Comparison of ENCODE assay signal across 1 cellular context in the genomic region with DNA sequence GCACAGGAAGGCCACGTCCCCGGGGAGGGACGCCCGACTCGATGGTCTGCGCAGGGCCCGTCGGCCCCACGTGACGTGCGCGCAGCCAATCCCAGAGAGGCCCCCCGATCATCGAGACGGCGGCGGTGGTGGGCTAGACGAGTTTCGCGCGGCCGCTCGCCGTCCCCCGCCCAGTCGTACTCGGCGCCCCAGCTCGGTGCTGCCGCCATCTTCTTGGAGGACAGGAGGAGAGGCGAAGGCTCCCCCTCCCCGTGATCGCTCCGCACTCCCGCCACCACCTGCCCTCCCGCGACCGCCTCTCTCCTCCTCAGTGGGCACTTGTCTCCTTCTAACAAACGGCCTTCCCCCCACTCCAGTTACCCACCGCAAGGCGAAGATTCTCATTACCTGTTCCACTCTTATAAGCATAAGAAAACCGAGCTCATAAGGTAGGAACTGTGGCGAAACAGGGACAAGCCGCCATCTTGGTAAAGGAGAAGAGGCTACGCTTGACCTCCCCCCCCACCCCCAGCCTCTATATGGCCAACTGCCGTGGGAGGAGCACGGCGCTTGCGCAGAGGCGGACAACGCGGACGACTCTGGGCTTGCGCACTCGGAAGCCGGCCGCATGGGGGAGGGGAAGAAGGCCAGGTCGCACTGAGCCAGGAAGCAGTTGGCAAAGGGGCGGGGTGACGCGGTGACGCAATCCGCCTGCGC.
A peak's percentile ranks its signal among the peaks of the same experiment; 100 is the strongest.
TF ChIP-seq lines count a peak whose summit lies in the region.

A gene with protein sequence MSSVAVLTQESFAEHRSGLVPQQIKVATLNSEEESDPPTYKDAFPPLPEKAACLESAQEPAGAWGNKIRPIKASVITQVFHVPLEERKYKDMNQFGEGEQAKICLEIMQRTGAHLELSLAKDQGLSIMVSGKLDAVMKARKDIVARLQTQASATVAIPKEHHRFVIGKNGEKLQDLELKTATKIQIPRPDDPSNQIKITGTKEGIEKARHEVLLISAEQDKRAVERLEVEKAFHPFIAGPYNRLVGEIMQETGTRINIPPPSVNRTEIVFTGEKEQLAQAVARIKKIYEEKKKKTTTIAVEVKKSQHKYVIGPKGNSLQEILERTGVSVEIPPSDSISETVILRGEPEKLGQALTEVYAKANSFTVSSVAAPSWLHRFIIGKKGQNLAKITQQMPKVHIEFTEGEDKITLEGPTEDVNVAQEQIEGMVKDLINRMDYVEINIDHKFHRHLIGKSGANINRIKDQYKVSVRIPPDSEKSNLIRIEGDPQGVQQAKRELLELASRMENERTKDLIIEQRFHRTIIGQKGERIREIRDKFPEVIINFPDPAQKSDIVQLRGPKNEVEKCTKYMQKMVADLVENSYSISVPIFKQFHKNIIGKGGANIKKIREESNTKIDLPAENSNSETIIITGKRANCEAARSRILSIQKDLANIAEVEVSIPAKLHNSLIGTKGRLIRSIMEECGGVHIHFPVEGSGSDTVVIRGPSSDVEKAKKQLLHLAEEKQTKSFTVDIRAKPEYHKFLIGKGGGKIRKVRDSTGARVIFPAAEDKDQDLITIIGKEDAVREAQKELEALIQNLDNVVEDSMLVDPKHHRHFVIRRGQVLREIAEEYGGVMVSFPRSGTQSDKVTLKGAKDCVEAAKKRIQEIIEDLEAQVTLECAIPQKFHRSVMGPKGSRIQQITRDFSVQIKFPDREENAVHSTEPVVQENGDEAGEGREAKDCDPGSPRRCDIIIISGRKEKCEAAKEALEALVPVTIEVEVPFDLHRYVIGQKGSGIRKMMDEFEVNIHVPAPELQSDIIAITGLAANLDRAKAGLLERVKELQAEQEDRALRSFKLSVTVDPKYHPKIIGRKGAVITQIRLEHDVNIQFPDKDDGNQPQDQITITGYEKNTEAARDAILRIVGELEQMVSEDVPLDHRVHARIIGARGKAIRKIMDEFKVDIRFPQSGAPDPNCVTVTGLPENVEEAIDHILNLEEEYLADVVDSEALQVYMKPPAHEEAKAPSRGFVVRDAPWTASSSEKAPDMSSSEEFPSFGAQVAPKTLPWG (N-terminal part only) (minus strand): TSS at position 490 of the 696 bp plus-strand sequence. CDS start 48,803 bp downstream, outside the sequence.

TF ChIP-seq in HepG2, 621 proteins besides CTCF, POLR2A, EP300 and RAD21 (continued from another document and continues in another):
- TF ChIP-seq, protein P1, sequence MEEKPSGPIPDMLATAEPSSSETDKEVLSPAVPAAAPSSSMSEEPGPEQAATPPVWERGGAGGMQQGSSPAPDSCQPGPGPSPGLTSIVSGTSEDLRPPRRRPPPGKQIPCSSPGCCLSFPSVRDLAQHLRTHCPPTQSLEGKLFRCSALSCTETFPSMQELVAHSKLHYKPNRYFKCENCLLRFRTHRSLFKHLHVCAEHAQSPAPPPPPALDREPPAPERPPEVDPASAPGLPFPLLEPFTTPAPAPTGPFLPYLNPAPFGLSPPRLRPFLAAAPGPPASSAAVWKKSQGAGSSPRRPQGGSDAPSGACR (CRISPR knock-in tag; IDR thresholded peaks at IDR 0.05) = peak; percentile 42; the same call in 1 of the 2 replicates
- TF ChIP-seq ZBTB42 (CRISPR knock-in tag; IDR thresholded peaks at IDR 0.05) = 0 out of 2 replicates have a peak, but pooled peaks have one; percentile 53
- TF ChIP-seq ZNF230 (CRISPR knock-in tag; IDR thresholded peaks at IDR 0.05) = peak; percentile 99
- TF ChIP-seq YEATS4 (CRISPR knock-in tag; IDR thresholded peaks at IDR 0.05; ENCODE audit: borderline replicate concordance) = peak; percentile 97; the same call in 1 of the 2 replicates
- no peak for TF ChIP-seq ZKSCAN1 (IDR thresholded peaks at IDR 0.05; ENCODE audit: low read length)
- TF ChIP-seq ZNF713 (CRISPR knock-in tag; IDR thresholded peaks at IDR 0.05) = peak; percentile 24; the same call in 1 of the 2 replicates
- TF ChIP-seq, protein P2, sequence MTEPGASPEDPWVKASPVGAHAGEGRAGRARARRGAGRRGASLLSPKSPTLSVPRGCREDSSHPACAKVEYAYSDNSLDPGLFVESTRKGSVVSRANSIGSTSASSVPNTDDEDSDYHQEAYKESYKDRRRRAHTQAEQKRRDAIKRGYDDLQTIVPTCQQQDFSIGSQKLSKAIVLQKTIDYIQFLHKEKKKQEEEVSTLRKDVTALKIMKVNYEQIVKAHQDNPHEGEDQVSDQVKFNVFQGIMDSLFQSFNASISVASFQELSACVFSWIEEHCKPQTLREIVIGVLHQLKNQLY (CRISPR knock-in tag; IDR thresholded peaks at IDR 0.05) = no peak
- no peak for TF ChIP-seq NFIB (CRISPR knock-in tag; IDR thresholded peaks at IDR 0.05; ENCODE audit: borderline replicate concordance)
- TF ChIP-seq ZBTB8A (CRISPR knock-in tag; IDR thresholded peaks at IDR 0.05; ENCODE audit: borderline replicate concordance, low read depth) = 0 out of 2 replicates have a peak, but pooled peaks have one; percentile 32
- TF ChIP-seq ZNF24 (IDR thresholded peaks at IDR 0.05) = 0 out of 2 replicates have a peak, but pooled peaks have one; percentile 3
- TF ChIP-seq, protein P3, sequence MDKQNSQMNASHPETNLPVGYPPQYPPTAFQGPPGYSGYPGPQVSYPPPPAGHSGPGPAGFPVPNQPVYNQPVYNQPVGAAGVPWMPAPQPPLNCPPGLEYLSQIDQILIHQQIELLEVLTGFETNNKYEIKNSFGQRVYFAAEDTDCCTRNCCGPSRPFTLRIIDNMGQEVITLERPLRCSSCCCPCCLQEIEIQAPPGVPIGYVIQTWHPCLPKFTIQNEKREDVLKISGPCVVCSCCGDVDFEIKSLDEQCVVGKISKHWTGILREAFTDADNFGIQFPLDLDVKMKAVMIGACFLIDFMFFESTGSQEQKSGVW (CRISPR knock-in tag; IDR thresholded peaks at IDR 0.05; ENCODE audit: borderline replicate concordance) = no peak
- no peak; the same call in 1 of the 2 replicates for TF ChIP-seq GPN1 (CRISPR knock-in tag; IDR thresholded peaks at IDR 0.05; ENCODE audit: borderline replicate concordance)
- TF ChIP-seq ATF1 (CRISPR knock-in tag; IDR thresholded peaks at IDR 0.05) = 0 out of 2 replicates have a peak, but pooled peaks have one; percentile 32
- peak; percentile 93 for TF ChIP-seq SRF (IDR thresholded peaks at IDR 0.05; ENCODE audit: low read depth, low read length)
- TF ChIP-seq, protein P4, sequence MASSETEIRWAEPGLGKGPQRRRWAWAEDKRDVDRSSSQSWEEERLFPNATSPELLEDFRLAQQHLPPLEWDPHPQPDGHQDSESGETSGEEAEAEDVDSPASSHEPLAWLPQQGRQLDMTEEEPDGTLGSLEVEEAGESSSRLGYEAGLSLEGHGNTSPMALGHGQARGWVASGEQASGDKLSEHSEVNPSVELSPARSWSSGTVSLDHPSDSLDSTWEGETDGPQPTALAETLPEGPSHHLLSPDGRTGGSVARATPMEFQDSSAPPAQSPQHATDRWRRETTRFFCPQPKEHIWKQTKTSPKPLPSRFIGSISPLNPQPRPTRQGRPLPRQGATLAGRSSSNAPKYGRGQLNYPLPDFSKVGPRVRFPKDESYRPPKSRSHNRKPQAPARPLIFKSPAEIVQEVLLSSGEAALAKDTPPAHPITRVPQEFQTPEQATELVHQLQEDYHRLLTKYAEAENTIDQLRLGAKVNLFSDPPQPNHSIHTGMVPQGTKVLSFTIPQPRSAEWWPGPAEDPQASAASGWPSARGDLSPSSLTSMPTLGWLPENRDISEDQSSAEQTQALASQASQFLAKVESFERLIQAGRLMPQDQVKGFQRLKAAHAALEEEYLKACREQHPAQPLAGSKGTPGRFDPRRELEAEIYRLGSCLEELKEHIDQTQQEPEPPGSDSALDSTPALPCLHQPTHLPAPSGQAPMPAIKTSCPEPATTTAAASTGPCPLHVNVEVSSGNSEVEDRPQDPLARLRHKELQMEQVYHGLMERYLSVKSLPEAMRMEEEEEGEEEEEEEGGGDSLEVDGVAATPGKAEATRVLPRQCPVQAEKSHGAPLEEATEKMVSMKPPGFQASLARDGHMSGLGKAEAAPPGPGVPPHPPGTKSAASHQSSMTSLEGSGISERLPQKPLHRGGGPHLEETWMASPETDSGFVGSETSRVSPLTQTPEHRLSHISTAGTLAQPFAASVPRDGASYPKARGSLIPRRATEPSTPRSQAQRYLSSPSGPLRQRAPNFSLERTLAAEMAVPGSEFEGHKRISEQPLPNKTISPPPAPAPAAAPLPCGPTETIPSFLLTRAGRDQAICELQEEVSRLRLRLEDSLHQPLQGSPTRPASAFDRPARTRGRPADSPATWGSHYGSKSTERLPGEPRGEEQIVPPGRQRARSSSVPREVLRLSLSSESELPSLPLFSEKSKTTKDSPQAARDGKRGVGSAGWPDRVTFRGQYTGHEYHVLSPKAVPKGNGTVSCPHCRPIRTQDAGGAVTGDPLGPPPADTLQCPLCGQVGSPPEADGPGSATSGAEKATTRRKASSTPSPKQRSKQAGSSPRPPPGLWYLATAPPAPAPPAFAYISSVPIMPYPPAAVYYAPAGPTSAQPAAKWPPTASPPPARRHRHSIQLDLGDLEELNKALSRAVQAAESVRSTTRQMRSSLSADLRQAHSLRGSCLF (CRISPR knock-in tag; IDR thresholded peaks at IDR 0.05; ENCODE audit: borderline replicate concordance) = no peak
- peak; percentile 93; the same call in 1 of the 2 replicates for TF ChIP-seq ZNF790 (CRISPR knock-in tag; IDR thresholded peaks at IDR 0.05; ENCODE audit: borderline replicate concordance)
- peak; percentile 33; the same call in 1 of the 2 replicates for TF ChIP-seq ETV6 (CRISPR knock-in tag; conservative IDR thresholded peaks at IDR 0.05)
- TF ChIP-seq ZNF253 (CRISPR knock-in tag; IDR thresholded peaks at IDR 0.05; ENCODE audit: borderline replicate concordance) = no peak
- TF ChIP-seq, protein P5, sequence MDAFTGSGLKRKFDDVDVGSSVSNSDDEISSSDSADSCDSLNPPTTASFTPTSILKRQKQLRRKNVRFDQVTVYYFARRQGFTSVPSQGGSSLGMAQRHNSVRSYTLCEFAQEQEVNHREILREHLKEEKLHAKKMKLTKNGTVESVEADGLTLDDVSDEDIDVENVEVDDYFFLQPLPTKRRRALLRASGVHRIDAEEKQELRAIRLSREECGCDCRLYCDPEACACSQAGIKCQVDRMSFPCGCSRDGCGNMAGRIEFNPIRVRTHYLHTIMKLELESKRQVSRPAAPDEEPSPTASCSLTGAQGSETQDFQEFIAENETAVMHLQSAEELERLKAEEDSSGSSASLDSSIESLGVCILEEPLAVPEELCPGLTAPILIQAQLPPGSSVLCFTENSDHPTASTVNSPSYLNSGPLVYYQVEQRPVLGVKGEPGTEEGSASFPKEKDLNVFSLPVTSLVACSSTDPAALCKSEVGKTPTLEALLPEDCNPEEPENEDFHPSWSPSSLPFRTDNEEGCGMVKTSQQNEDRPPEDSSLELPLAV (CRISPR knock-in tag; conservative IDR thresholded peaks at IDR 0.05; ENCODE audit: low read depth) = peak; percentile 84; the same call in 1 of the 2 replicates
- TF ChIP-seq ZNF7 (CRISPR knock-in tag; IDR thresholded peaks at IDR 0.05) = no peak
- TF ChIP-seq, protein P6, sequence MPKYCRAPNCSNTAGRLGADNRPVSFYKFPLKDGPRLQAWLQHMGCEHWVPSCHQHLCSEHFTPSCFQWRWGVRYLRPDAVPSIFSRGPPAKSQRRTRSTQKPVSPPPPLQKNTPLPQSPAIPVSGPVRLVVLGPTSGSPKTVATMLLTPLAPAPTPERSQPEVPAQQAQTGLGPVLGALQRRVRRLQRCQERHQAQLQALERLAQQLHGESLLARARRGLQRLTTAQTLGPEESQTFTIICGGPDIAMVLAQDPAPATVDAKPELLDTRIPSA (CRISPR knock-in tag; IDR thresholded peaks at IDR 0.05; ENCODE audit: borderline replicate concordance) = peak; percentile 88
- TF ChIP-seq, protein P7, sequence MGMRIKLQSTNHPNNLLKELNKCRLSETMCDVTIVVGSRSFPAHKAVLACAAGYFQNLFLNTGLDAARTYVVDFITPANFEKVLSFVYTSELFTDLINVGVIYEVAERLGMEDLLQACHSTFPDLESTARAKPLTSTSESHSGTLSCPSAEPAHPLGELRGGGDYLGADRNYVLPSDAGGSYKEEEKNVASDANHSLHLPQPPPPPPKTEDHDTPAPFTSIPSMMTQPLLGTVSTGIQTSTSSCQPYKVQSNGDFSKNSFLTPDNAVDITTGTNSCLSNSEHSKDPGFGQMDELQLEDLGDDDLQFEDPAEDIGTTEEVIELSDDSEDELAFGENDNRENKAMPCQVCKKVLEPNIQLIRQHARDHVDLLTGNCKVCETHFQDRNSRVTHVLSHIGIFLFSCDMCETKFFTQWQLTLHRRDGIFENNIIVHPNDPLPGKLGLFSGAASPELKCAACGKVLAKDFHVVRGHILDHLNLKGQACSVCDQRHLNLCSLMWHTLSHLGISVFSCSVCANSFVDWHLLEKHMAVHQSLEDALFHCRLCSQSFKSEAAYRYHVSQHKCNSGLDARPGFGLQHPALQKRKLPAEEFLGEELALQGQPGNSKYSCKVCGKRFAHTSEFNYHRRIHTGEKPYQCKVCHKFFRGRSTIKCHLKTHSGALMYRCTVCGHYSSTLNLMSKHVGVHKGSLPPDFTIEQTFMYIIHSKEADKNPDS (CRISPR knock-in tag; IDR thresholded peaks at IDR 0.05) = no peak
- no peak for TF ChIP-seq HMGA1 (CRISPR knock-in tag; conservative IDR thresholded peaks at IDR 0.05)
- TF ChIP-seq SIN3B (IDR thresholded peaks at IDR 0.05; ENCODE audit: low read length) = no peak; the same call in 1 of the 2 replicates
- TF ChIP-seq PITX1 (CRISPR knock-in tag; IDR thresholded peaks at IDR 0.05) = no peak
- TF ChIP-seq, protein P8, sequence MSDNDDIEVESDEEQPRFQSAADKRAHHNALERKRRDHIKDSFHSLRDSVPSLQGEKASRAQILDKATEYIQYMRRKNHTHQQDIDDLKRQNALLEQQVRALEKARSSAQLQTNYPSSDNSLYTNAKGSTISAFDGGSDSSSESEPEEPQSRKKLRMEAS (IDR thresholded peaks at IDR 0.05) = peak; percentile 79; the same call in 1 of the 2 replicates
- no peak for TF ChIP-seq SATB2 (CRISPR knock-in tag; IDR thresholded peaks at IDR 0.05)
- peak; percentile 94 for TF ChIP-seq IRF2 (CRISPR knock-in tag; IDR thresholded peaks at IDR 0.05)
- peak; percentile 89 for TF ChIP-seq ZNF605 (CRISPR knock-in tag; IDR thresholded peaks at IDR 0.05)
- TF ChIP-seq ZNF670 (CRISPR knock-in tag; IDR thresholded peaks at IDR 0.05; ENCODE audit: borderline replicate concordance) = peak; percentile 99
- TF ChIP-seq MED8 (CRISPR knock-in tag; IDR thresholded peaks at IDR 0.05; ENCODE audit: insufficient replicate concordance) = peak; percentile 32
- TF ChIP-seq MXD4 (CRISPR knock-in tag; IDR thresholded peaks at IDR 0.05) = no peak; the same call in 1 of the 2 replicates
- peak; percentile 98 for TF ChIP-seq CEBPB (IDR thresholded peaks at IDR 0.05; ENCODE audit: borderline replicate concordance, low read depth, low read length)
- no peak for TF ChIP-seq ZNF432 (CRISPR knock-in tag; IDR thresholded peaks at IDR 0.05; ENCODE audit: borderline replicate concordance)
- TF ChIP-seq, protein P9, sequence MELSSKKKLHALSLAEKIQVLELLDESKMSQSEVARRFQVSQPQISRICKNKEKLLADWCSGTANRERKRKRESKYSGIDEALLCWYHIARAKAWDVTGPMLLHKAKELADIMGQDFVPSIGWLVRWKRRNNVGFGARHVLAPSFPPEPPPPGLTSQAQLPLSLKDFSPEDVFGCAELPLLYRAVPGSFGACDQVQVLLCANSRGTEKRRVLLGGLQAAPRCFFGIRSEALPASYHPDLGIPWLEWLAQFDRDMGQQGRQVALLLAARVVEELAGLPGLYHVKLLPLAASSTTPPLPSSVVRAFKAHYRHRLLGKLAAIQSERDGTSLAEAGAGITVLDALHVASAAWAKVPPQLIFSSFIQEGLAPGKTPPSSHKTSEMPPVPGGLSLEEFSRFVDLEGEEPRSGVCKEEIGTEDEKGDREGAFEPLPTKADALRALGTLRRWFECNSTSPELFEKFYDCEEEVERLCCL (CRISPR knock-in tag; IDR thresholded peaks at IDR 0.05; ENCODE audit: borderline replicate concordance) = no peak
